30 cellular contexts compared by ENCODE assay signal in genomic region chr17:14225153-14226004, GRCh38. TPM values are rescaled to one million over a fixed set of nuclear protein-coding genes. Genes with fewer than 3 reads are reported as not detected.
"Had no signal": no experiment of that assay in that cellular context is flagged by ENCODE, and none has a peak within 500 bp of the region (broad histone marks: within the 10 kb centered on the region; RNA-seq: fewer than 3 reads in every experiment).

No MANE protein-coding gene starts in this region.

- H3K4me3 Mint-ChIP-seq: effector memory CD8-positive, alpha-beta T cell; naive thymus-derived CD8-positive, alpha-beta T cell; stimulated activated memory B cell treated with anti-CD40 and anti-IgM and Interleukin-4, amounts not matched to agents 10 μg/mL and 1 μg/mL and 100 μg/mL, for 72 hours; type B pancreatic cell had no signal

- H3K9me3 Mint-ChIP-seq: effector memory CD8-positive, alpha-beta T cell; naive thymus-derived CD8-positive, alpha-beta T cell; stimulated activated memory B cell treated with anti-CD40 and anti-IgM and Interleukin-4, amounts not matched to agents 10 μg/mL and 1 μg/mL and 100 μg/mL, for 72 hours had no signal

- H3K27me3 Mint-ChIP-seq: effector memory CD8-positive, alpha-beta T cell; naive thymus-derived CD8-positive, alpha-beta T cell; progenitor cell of endocrine pancreas; stimulated activated memory B cell treated with anti-CD40 and anti-IgM and Interleukin-4, amounts not matched to agents 10 μg/mL and 1 μg/mL and 100 μg/mL, for 72 hours had no signal

- ATAC-seq: effector memory CD8-positive, alpha-beta T cell; gastrocnemius medialis; left lung; naive thymus-derived CD8-positive, alpha-beta T cell; sciatic nerve; stimulated activated memory B cell treated with anti-CD40 and anti-IgM and Interleukin-4, amounts not matched to agents 10 μg/mL and 1 μg/mL and 100 μg/mL, for 72 hours; stimulated activated naive CD8-positive, alpha-beta T cell treated with anti-CD3 and anti-CD28 coated beads, Interleukin-15, Interleukin-2, amounts not matched to agents 100 U/mL and 50 U/mL, for 24 hours had no signal

- H3K4me3 ChIP-seq: gastrocnemius medialis, left lung, right atrium auricular region, smooth muscle cell, testis, tibial artery had no signal

- DNase-seq: cortex of kidney; effector memory CD8-positive, alpha-beta T cell; foreskin fibroblast; gastrocnemius medialis; head of caudate nucleus; left lung; mammary epithelial cell; mesendoderm; midbrain; naive thymus-derived CD8-positive, alpha-beta T cell; occipital lobe; stimulated activated CD4-positive, alpha-beta T cell treated with anti-CD3 and anti-CD28 coated beads, Interleukin-12 subunit alpha, Interleukin-12 subunit beta, amount 100 ng/mL, for 4 hours; stimulated activated CD4-positive, alpha-beta T cell treated with anti-CD3 and anti-CD28 coated beads, Interleukin-1b, Interleukin-23, amount 100 ng/mL, for 48 hours; stimulated activated CD4-positive, alpha-beta T cell treated with anti-CD3 and anti-CD28 coated beads, Interleukin-4, amount 100 ng/mL, for 4 hours; stimulated activated naive CD8-positive, alpha-beta T cell treated with anti-CD3 and anti-CD28 coated beads, Interleukin-15, Interleukin-2, amounts not matched to agents 100 U/mL and 50 U/mL, for 24 hours; substantia nigra; testis; tibial artery had no signal

- H3K27ac ChIP-seq: gastrocnemius medialis, left lung, parathyroid adenoma, right atrium auricular region, testis, tibial artery had no signal

- H3K4me1 Mint-ChIP-seq: stimulated activated memory B cell treated with anti-CD40 and anti-IgM and Interleukin-4, amounts not matched to agents 10 μg/mL and 1 μg/mL and 100 μg/mL, for 72 hours had no signal

- H3K4me1 ChIP-seq: gastrocnemius medialis, left lung, parathyroid adenoma, right atrium auricular region, testis, tibial artery had no signal

- H3K9me3 ChIP-seq: gastrocnemius medialis, left lung, right atrium auricular region, testis, tibial artery had no signal

- H3K4me2 ChIP-seq: smooth muscle cell had no signal

- H3K79me2 ChIP-seq: parathyroid adenoma had no signal

- H2AFZ ChIP-seq: parathyroid adenoma had no signal

- H3K36me3 ChIP-seq: gastrocnemius medialis, left lung, right atrium auricular region, tibial artery had no signal

- H3K27ac Mint-ChIP-seq: progenitor cell of endocrine pancreas; stimulated activated memory B cell treated with anti-CD40 and anti-IgM and Interleukin-4, amounts not matched to agents 10 μg/mL and 1 μg/mL and 100 μg/mL, for 72 hours; type B pancreatic cell had no signal

RNA-seq across cellular contexts. Expression of gene CDRT15, which starts 11.3 kb away (rescaled TPM):
- total RNA-seq: dermis microvascular lymphatic vessel endothelial cell; gastrocnemius medialis; glomerular endothelial cell; left lung; lower leg skin; mammary epithelial cell; myocyte; naive thymus-derived CD8-positive, alpha-beta T cell; occipital lobe; progenitor cell of endocrine pancreas; right atrium auricular region; sciatic nerve; smooth muscle cell; urinary bladder had no signal
